In genomic region chr14:27253946-27254345, GRCh38 we compare ENCODE assay signal across 1 cellular context.
TF ChIP-seq lines count a peak whose summit lies in the region.

No MANE protein-coding gene starts in this region.

TF ChIP-seq in H1, 55 proteins besides CTCF, POLR2A, EP300 and RAD21 (continued from another document):
- TF ChIP-seq POLR2AphosphoS5 (IDR thresholded peaks at IDR 0.05; ENCODE audit: low read depth, low read length) (no peak), SRF (IDR thresholded peaks at IDR 0.05; ENCODE audit: low read depth, low read length) (no peak), RBBP5 (IDR thresholded peaks at IDR 0.05; ENCODE audit: borderline replicate concordance, low read depth, low read length) (no peak), HDAC2 (IDR thresholded peaks at IDR 0.05; ENCODE audit: borderline replicate concordance in 1 of 2, low read depth in 2 of 2, low read length in 2 of 2) (no peak), SP1 (IDR thresholded peaks at IDR 0.05; ENCODE audit: low read depth, low read length) (no peak), ASH2L (IDR thresholded peaks at IDR 0.05; ENCODE audit: low read length) (no peak)
